2 cellular contexts compared by ENCODE assay signal in the genomic region with DNA sequence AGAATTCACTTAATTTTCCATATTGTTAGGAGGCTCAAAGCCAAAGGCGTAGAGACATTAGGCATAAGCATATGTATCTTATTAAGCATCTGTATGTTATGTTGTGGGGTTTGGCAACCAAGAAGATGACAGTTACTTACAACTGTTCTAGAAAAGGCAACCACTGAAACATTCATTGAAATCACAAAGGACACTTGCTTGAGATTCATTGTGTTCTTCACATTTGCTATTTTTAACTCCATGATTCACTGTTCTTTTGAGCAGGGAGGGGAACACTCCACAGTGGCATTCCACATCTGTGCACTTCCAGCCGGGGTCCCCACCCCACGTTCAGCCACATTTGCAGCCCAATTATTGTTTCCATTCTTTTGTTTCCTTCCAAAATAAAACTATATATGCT.
TF ChIP-seq lines count a peak whose summit lies in the region.

No MANE protein-coding gene starts in this region.

TF ChIP-seq in IMR-90, 13 proteins besides CTCF, POLR2A, EP300 and RAD21:
- TF ChIP-seq, protein P1, sequence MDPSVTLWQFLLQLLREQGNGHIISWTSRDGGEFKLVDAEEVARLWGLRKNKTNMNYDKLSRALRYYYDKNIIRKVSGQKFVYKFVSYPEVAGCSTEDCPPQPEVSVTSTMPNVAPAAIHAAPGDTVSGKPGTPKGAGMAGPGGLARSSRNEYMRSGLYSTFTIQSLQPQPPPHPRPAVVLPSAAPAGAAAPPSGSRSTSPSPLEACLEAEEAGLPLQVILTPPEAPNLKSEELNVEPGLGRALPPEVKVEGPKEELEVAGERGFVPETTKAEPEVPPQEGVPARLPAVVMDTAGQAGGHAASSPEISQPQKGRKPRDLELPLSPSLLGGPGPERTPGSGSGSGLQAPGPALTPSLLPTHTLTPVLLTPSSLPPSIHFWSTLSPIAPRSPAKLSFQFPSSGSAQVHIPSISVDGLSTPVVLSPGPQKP (IDR thresholded peaks at IDR 0.05; ENCODE audit: borderline replicate concordance, low read depth, low read length), result no peak
- TF ChIP-seq CEBPB (IDR thresholded peaks at IDR 0.05; ENCODE audit: low read depth, low read length), result no peak
- TF ChIP-seq FOS (IDR thresholded peaks at IDR 0.05; ENCODE audit: low read depth, low read length), result no peak
- TF ChIP-seq SMC3 (IDR thresholded peaks at IDR 0.05; ENCODE audit: low read depth, low read length), result no peak
- TF ChIP-seq RFX5 (IDR thresholded peaks at IDR 0.05; ENCODE audit: low read depth, low read length), result no peak
- no peak for TF ChIP-seq BHLHE40 (IDR thresholded peaks at IDR 0.05; ENCODE audit: low read depth, low read length)
- TF ChIP-seq MAZ (IDR thresholded peaks at IDR 0.05; ENCODE audit: borderline replicate concordance, low read depth, low read length), result no peak
- no peak for TF ChIP-seq NFE2L2 (IDR thresholded peaks at IDR 0.05; ENCODE audit: low read depth, low read length)
- TF ChIP-seq MXI1 (IDR thresholded peaks at IDR 0.05; ENCODE audit: borderline replicate concordance, low read depth, low read length), result no peak
- no peak for TF ChIP-seq RCOR1 (IDR thresholded peaks at IDR 0.05; ENCODE audit: insufficient replicate concordance, low read length)
- no peak for TF ChIP-seq MAFK (IDR thresholded peaks at IDR 0.05; ENCODE audit: low read depth, low read length)
- TF ChIP-seq, protein P2, sequence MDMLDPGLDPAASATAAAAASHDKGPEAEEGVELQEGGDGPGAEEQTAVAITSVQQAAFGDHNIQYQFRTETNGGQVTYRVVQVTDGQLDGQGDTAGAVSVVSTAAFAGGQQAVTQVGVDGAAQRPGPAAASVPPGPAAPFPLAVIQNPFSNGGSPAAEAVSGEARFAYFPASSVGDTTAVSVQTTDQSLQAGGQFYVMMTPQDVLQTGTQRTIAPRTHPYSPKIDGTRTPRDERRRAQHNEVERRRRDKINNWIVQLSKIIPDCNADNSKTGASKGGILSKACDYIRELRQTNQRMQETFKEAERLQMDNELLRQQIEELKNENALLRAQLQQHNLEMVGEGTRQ (IDR thresholded peaks at IDR 0.05; ENCODE audit: low read depth, low read length), result no peak
- TF ChIP-seq CHD1 (IDR thresholded peaks at IDR 0.05; ENCODE audit: low read depth, low read length), result no peak

TF ChIP-seq in HEK293T, 16 proteins besides CTCF, POLR2A, EP300 and RAD21 (continued from another document):
- TF ChIP-seq, protein P3, sequence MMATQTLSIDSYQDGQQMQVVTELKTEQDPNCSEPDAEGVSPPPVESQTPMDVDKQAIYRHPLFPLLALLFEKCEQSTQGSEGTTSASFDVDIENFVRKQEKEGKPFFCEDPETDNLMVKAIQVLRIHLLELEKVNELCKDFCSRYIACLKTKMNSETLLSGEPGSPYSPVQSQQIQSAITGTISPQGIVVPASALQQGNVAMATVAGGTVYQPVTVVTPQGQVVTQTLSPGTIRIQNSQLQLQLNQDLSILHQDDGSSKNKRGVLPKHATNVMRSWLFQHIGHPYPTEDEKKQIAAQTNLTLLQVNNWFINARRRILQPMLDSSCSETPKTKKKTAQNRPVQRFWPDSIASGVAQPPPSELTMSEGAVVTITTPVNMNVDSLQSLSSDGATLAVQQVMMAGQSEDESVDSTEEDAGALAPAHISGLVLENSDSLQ (IDR thresholded peaks at IDR 0.05), result no peak
- TF ChIP-seq CTBP1 (IDR thresholded peaks at IDR 0.05; ENCODE audit: borderline replicate concordance), result no peak
- no peak for TF ChIP-seq L3MBTL2 (conservative IDR thresholded peaks at IDR 0.05)
- no peak for TF ChIP-seq SUZ12 (IDR thresholded peaks at IDR 0.05)
- no peak for TF ChIP-seq ZNF384 (IDR thresholded peaks at IDR 0.05)
- no peak for TF ChIP-seq LEF1 (IDR thresholded peaks at IDR 0.05; ENCODE audit: borderline replicate concordance)
- no peak for TF ChIP-seq FOXA1 (IDR thresholded peaks at IDR 0.05)
- TF ChIP-seq NFRKB (IDR thresholded peaks at IDR 0.05), result no peak
- TF ChIP-seq SP1 (IDR thresholded peaks at IDR 0.05), result no peak
- TF ChIP-seq ARNT (IDR thresholded peaks at IDR 0.05), result no peak
- no peak for TF ChIP-seq HDGF (IDR thresholded peaks at IDR 0.05; ENCODE audit: borderline replicate concordance)
